In genomic region chr6:99422912-99423311, GRCh38 we compare ENCODE assay signal across 1 cellular context.
TF ChIP-seq lines count a peak whose summit lies in the region.

No MANE protein-coding gene starts in this region.

TF ChIP-seq in HepG2, 621 proteins besides CTCF, POLR2A, EP300 and RAD21:
- TF ChIP-seq CREB1 (IDR thresholded peaks at IDR 0.05) = no peak
- TF ChIP-seq CREB1 (CRISPR knock-in tag; IDR thresholded peaks at IDR 0.05) = no peak
- no peak for TF ChIP-seq TCF7 (IDR thresholded peaks at IDR 0.05; ENCODE audit: low read depth)
TF ChIP-seq in HepG2: peak in this region for 0.
